11 cellular contexts compared by ENCODE assay signal in genomic region chr7:11835260-11835659, GRCh38. TPM values are rescaled to one million over a fixed set of nuclear protein-coding genes. Genes with fewer than 3 reads are reported as not detected.
DNase-seq lines count a peak whose midpoint lies in the region; ATAC-seq, FAIRE-seq and TF ChIP-seq lines count a peak whose summit lies in the region.
"Had no signal": no experiment of that assay in that cellular context is flagged by ENCODE, and none has a peak within 500 bp of the region (broad histone marks: within the 10 kb centered on the region; RNA-seq: fewer than 3 reads in every experiment).

No MANE protein-coding gene starts in this region.

- no peak overlapping the region for H3K4me3 Mint-ChIP-seq in natural killer cell

- no peak overlapping the region for H2BK120ac ChIP-seq in mesenchymal stem cell (ENCODE audit: low read depth, low read length)

- POLR2A ChIA-PET in K562 (lab: Yijun Ruan, JAX): no interaction called here

- H3K9me3 Mint-ChIP-seq in natural killer cell: peaks cover 2 to 3% of the 10 kb centered on the region in 2 donors

- no peak for FAIRE-seq in K562 (lab: Jason Lieb, UNC)

- H3K4me1 ChIP-seq in K562 (replicated peaks in 1 of 2; ENCODE audit: control insufficient read depth in 2 of 2, insufficient read depth in 2 of 2, low read length in 2 of 2) (peaks cover 0 to 5% of the 10 kb centered on the region in 2 experiments; a peak in 1 of 5 replicates), mesenchymal stem cell (ENCODE audit: control insufficient read depth, insufficient read depth, low read depth, low read length) (peaks cover 2% of the 10 kb centered on the region)

- no peak overlapping the region for H3K4me3 ChIP-seq in NB4 (ENCODE audit: low read depth, low read length)
- H3K4me3 ChIP-seq in K562: no peak overlapping the region
- H3K4me3 ChIP-seq in mesenchymal stem cell (ENCODE audit: insufficient read depth in 1 of 2, low read depth in 1 of 2, low read length in 2 of 2): no peak overlapping the region
- H3K4me3 ChIP-seq: SJSA1 had no signal

- H3K9ac ChIP-seq in K562 (ENCODE audit: insufficient read depth in 1 of 2, low read depth in 2 of 2, low read length in 2 of 2) (no peak overlapping the region), mesenchymal stem cell (ENCODE audit: low read length) (no peak overlapping the region)

- H3K4me2 ChIP-seq in K562 (ENCODE audit: insufficient read depth, low read length): no peak overlapping the region
- H3K4me2 ChIP-seq in mesenchymal stem cell (ENCODE audit: low read length, poor library complexity, severe bottlenecking): no peak overlapping the region

- no peak overlapping the region for H3K27ac Mint-ChIP-seq in natural killer cell

- no peaks in the 10 kb centered on the region for H3K4me1 Mint-ChIP-seq in natural killer cell

- no peak overlapping the region for H2BK5ac ChIP-seq in mesenchymal stem cell (ENCODE audit: low read depth, low read length, poor library complexity, severe bottlenecking)

- in situ Hi-C loops in Caki2 (cut with HindIII; ENCODE audit: low pct_unique_long_range_greater_than_20kb, low sequenced_read_pairs): no loop called here
- in situ Hi-C loops in K562 (cut with MboI): no loop called here

- H3K79me1 ChIP-seq in mesenchymal stem cell (replicated peaks; ENCODE audit: low read length, poor library complexity, severe bottlenecking): no peaks in the 10 kb centered on the region

- no peak overlapping the region for H3K4ac ChIP-seq in mesenchymal stem cell (ENCODE audit: low read depth in 1 of 2, low read length in 2 of 2)

- H3K36me3 Mint-ChIP-seq in natural killer cell: peaks cover 6% of the 10 kb centered on the region

- no peak overlapping the region for H3K23ac ChIP-seq in mesenchymal stem cell (ENCODE audit: low read length in 2 of 2)

- no peak overlapping the region for H2BK15ac ChIP-seq in mesenchymal stem cell (ENCODE audit: low read depth, poor library complexity, severe bottlenecking)

- no peak for ATAC-seq in K562
- ATAC-seq in GM21515 (IDR thresholded peaks at IDR 0.05; ENCODE audit: unreplicated experiment): no peak
- no peak for ATAC-seq in natural killer cell
- ATAC-seq: stimulated activated naive CD8-positive, alpha-beta T cell treated with anti-CD3 and anti-CD28 coated beads, Interleukin-15, Interleukin-2, amounts not matched to agents 100 U/mL and 50 U/mL, for 24 hours had no signal

- no peak overlapping the region for H4K91ac ChIP-seq in mesenchymal stem cell (ENCODE audit: low read length)

- no peaks in the 10 kb centered on the region for H4K20me1 ChIP-seq in K562 (replicated peaks; ENCODE audit: control insufficient read depth, insufficient read depth, low read length)

- no peaks in the 10 kb centered on the region for H3K9me1 ChIP-seq in K562 (ENCODE audit: control insufficient read depth, insufficient read depth, low read length)

- no peak overlapping the region for H3K27ac ChIP-seq in K562 (ENCODE audit: extremely low read depth, low read depth, low read length)
- no peak overlapping the region for H3K27ac ChIP-seq in mesenchymal stem cell (ENCODE audit: low read length, poor library complexity, severe bottlenecking)
- H3K27ac ChIP-seq: SJSA1 had no signal

- H3K27me3 Mint-ChIP-seq in natural killer cell (ENCODE audit: low read depth in 2 of 2): peaks cover 0 to 13% of the 10 kb centered on the region in 2 donors

- no peak overlapping the region for H4K8ac ChIP-seq in mesenchymal stem cell (ENCODE audit: low read length)

- BruUV-seq in K562 (replicated peaks; lab: Mats Ljungman, UMichigan): no TSS peak

- H2AFZ ChIP-seq in K562 (ENCODE audit: low read depth, low read length) (no peak overlapping the region), mesenchymal stem cell (ENCODE audit: low read depth, low read length) (no peak overlapping the region)

- H3K14ac ChIP-seq in mesenchymal stem cell (ENCODE audit: low read length in 2 of 2): no peak overlapping the region

- DNase-seq in Caki2 (ENCODE audit: low read depth) (peak; percentile 12), NB4 (ENCODE audit: low read depth) (peak; percentile 31), K562 (ENCODE audit: extremely low read depth in 1 of 4, low spot score in 3 of 4) (no peak), mesenchymal stem cell (peak; percentile 11), hypothalamus (lab: John Stamatoyannopoulos, UW) (no peak), natural killer cell (no peak)
- no peak for DNase-seq in activated CD4-positive, alpha-beta T cell treated with anti-CD3 and anti-CD28 coated beads for 1 hour
- DNase-seq: GOT3; stimulated activated naive CD8-positive, alpha-beta T cell treated with anti-CD3 and anti-CD28 coated beads, Interleukin-15, Interleukin-2, amounts not matched to agents 100 U/mL and 50 U/mL, for 24 hours had no signal

- no peak overlapping the region for H2BK12ac ChIP-seq in mesenchymal stem cell (ENCODE audit: low read length in 2 of 2)

- no peak overlapping the region for H3K18ac ChIP-seq in mesenchymal stem cell (ENCODE audit: low read depth in 1 of 2, low read length in 2 of 2)

- TF ChIP-seq CTCF in NB4 (IDR thresholded peaks at IDR 0.05; ENCODE audit: low read depth, low read length) (peak; percentile 1), K562 (IDR thresholded peaks at IDR 0.05 in 2 of 3, conservative IDR thresholded peaks at IDR 0.05 in 1 of 3; ENCODE audit: insufficient read depth in 2 of 3, low read depth in 1 of 3, low read length in 3 of 3) (no peak), natural killer cell (IDR thresholded peaks at IDR 0.05) (no peak)

- intact Hi-C loops in K562 (cut with micrococcal nuclease): loop anchor here (10.0 kb wide), 1 partner anchor 620 kb away; no protein-coding TSS in a partner anchor
- intact Hi-C loops in natural killer cell (cut with micrococcal nuclease): no loop called here

- TF ChIP-seq POLR2A in NB4 (IDR thresholded peaks at IDR 0.05; ENCODE audit: extremely low read depth, insufficient read length): no peak
- no peak for TF ChIP-seq POLR2A in K562 (conservative IDR thresholded peaks at IDR 0.05)

- peak; percentile 9 to 28; a peak in 1 of 4 replicates for TF ChIP-seq RAD21 in K562 (CRISPR knock-in tag; conservative IDR thresholded peaks at IDR 0.05 in 1 of 2, IDR thresholded peaks at IDR 0.05 in 1 of 2)

- CTCF ChIA-PET in K562 (lab: Yijun Ruan, JAX; ENCODE audit: low intra/inter-chr PET ratio): no interaction called here

- H3K79me2 ChIP-seq in K562 (ENCODE audit: control insufficient read depth, insufficient read depth, low read length): no peaks in the 10 kb centered on the region

- H2AK5ac ChIP-seq in mesenchymal stem cell (ENCODE audit: low read length, severe bottlenecking): no peak overlapping the region

- H3K9me3 ChIP-seq in K562 (replicated peaks; ENCODE audit: control insufficient read depth, insufficient read depth, low read depth, low read length) (no peaks in the 10 kb centered on the region), mesenchymal stem cell (ENCODE audit: control insufficient read depth, low read length) (no peaks in the 10 kb centered on the region)
- H3K9me3 ChIP-seq: SJSA1 had no signal

- TF ChIP-seq EP300 in K562 (IDR thresholded peaks at IDR 0.05; ENCODE audit: low read length): no peak

- no peaks in the 10 kb centered on the region for H3K27me3 ChIP-seq in K562 (ENCODE audit: control insufficient read depth in 2 of 2, insufficient read depth in 2 of 2, low read length in 2 of 2)
- peaks cover 0 to 4% of the 10 kb centered on the region in 2 experiments for H3K27me3 ChIP-seq in mesenchymal stem cell (ENCODE audit: control insufficient read depth in 1 of 2, insufficient read depth in 1 of 2, low read length in 2 of 2)

- H3K36me3 ChIP-seq in K562 (ENCODE audit: control insufficient read depth, insufficient read depth, low read length): no peaks in the 10 kb centered on the region
- H3K36me3 ChIP-seq in mesenchymal stem cell (ENCODE audit: control insufficient read depth in 1 of 2, insufficient read depth in 2 of 2, low read depth in 1 of 2, low read length in 2 of 2): no peaks in the 10 kb centered on the region
- H3K36me3 ChIP-seq: SJSA1 had no signal

TF ChIP-seq in K562, 482 proteins besides CTCF, POLR2A, EP300 and RAD21:
- no peak for TF ChIP-seq PRMT5 (CRISPR knock-in tag; IDR thresholded peaks at IDR 0.05)

RNA-seq across cellular contexts. Expression of gene THSD7A, which starts 3.3 kb away (rescaled TPM):
- 0.06 and 0.20 TPM in 2 replicates for total RNA-seq in Caki2 (2014; rRNA removed; shearing (Covaris generic); ENCODE audit: low replicate concordance)
- total RNA-seq in K562 (2011; cell fraction: chromatin; rRNA removed; ENCODE audit: low replicate concordance): not detected in 2 replicates
- total RNA-seq in K562 (2011; cell fraction: nucleolus; rRNA removed): not detected in 2 replicates
- not detected in 2 replicates for total RNA-seq in K562 (2011; cell fraction: nucleoplasm; rRNA removed)
- not detected in 2 replicates for total RNA-seq in K562 (2014; rRNA removed)
- 0.03 TPM in 1 of 2 replicates, not detected in the other for total RNA-seq in K562 (2014; rRNA removed; fragmentation: Illumina TruSeq; extraction: Trizol)
- not detected in 2 replicates for total RNA-seq in K562 (2015; rRNA removed; fragmentation: Illumina TruSeq; extraction: Trizol)
- 0.02 and 0.04 TPM in 2 replicates for total RNA-seq in K562 (2021)
- not detected in 2 replicates for polyA plus RNA-seq in K562 (2011; rRNA removed)
- not detected in 2 replicates for polyA plus RNA-seq in K562 (2011; cell fraction: cytosol; rRNA removed)
- polyA plus RNA-seq in K562 (2011; cell fraction: nucleus; rRNA removed): not detected in 2 replicates
- polyA plus RNA-seq in K562 (2012): not detected in 2 replicates
- polyA plus RNA-seq in K562 (2014; fragmentation: Illumina TruSeq; extraction: Trizol): 0.01 and 0.08 TPM in 2 replicates
- not detected for polyA plus RNA-seq in K562 (2014; fragmentation: Nextera tagmentation; extraction: Ambion mirVana)
- polyA plus RNA-seq in K562 (2014; rRNA removed): not detected in 2 replicates
- not detected in 2 replicates for polyA minus RNA-seq in K562 (2011; rRNA and poly(A)+ RNA removed)
- polyA minus RNA-seq in K562 (2011; cell fraction: cytosol; rRNA and poly(A)+ RNA removed): not detected in 2 replicates
- not detected in 2 replicates for polyA minus RNA-seq in K562 (2011; cell fraction: nucleus; rRNA and poly(A)+ RNA removed)
- polyA plus RNA-seq in mesenchymal stem cell (2013, experiment 1 of 2): 1.5 TPM
- 1.7 TPM for polyA plus RNA-seq in mesenchymal stem cell (2013, experiment 2 of 2)
- 1 to 10 TPM in 1 of 3 donors, under 1 TPM in 1, not detected in 1; 0.29 to 8.6 TPM for total RNA-seq in natural killer cell
- total RNA-seq: SJSA1 had no signal

Comparison
In these comparisons a context has a peak if more than half of its experiments do, and no peak if none do; other contexts are left out.
1. DNase-seq: peak in Caki2 (single experiment), NB4 (single experiment) and mesenchymal stem cell (single experiment); none in K562 (0 of 4), hypothalamus (0 of 51), natural killer cell (single experiment) and activated CD4-positive, alpha-beta T cell treated with anti-CD3 and anti-CD28 coated beads for 1 hour (single experiment).